Comparison of ENCODE assay signal across 11 cellular contexts in the genomic region with DNA sequence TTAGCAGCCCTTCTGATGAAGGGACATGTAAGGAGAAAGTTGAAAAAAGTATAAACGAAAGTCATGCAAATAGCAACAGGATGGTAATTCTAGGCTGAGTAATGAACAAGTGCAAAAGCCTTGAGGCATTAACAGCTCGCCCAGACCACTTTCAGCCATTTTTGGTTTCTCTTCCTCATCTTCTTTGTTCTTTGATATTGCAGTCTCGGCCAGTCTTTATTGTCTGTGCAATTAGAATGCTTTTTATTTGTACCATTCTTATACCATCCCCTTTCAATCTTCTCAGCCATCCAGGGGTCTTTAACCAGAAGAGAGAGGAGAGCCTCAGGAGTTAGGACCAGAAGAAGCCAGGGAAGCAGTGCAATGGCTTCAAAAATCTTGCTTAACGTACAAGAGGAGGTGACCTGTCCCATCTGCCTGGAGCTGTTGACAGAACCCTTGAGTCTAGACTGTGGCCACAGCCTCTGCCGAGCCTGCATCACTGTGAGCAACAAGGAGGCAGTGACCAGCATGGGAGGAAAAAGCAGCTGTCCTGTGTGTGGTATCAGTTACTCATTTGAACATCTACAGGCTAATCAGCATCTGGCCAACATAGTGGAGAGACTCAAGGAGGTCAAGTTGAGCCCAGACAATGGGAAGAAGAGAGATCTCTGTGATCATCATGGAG. TPM values are rescaled to one million over a fixed set of nuclear protein-coding genes. Genes with fewer than 3 reads are reported as not detected.
DNase-seq lines count a peak whose midpoint lies in the region; ATAC-seq and TF ChIP-seq lines count a peak whose summit lies in the region.
"Had no signal": no experiment of that assay in that cellular context is flagged by ENCODE, and none has a peak within 500 bp of the region (broad histone marks: within the 10 kb centered on the region; RNA-seq: fewer than 3 reads in every experiment).

No MANE protein-coding gene starts in this region.

- no peak for TF ChIP-seq RAD21 in SK-N-SH (IDR thresholded peaks at IDR 0.05; ENCODE audit: low read length)

- H3K9me2 ChIP-seq in SK-N-SH, result no peaks in the 10 kb centered on the region

- no peak overlapping the region for H3K4me3 ChIP-seq in SK-N-SH (ENCODE audit: low read depth in 2 of 2, low read length in 1 of 2)
- H3K4me3 ChIP-seq: Peyer's patch had no signal

- H3K27ac ChIP-seq in SK-N-SH (ENCODE audit: low read depth in 2 of 2, low read length in 1 of 2), result no peak overlapping the region

- H3K9ac ChIP-seq in SK-N-SH, result no peak overlapping the region

- H3K79me2 ChIP-seq in SK-N-SH (ENCODE audit: insufficient read depth), result no peaks in the 10 kb centered on the region

- CTCF ChIA-PET in SK-N-SH (lab: Yijun Ruan, JAX), result no interaction called here

- 9% methylated on average over 5 of the region's 5 CpGs for WGBS in SK-N-SH (ENCODE audit: low lambda C conversion rate)

- no peak overlapping the region for H2AFZ ChIP-seq in SK-N-SH (ENCODE audit: low read depth)

- POLR2A ChIA-PET in SK-N-SH (lab: Yijun Ruan, JAX), result no interaction called here

- TF ChIP-seq EP300 in SK-N-SH (IDR thresholded peaks at IDR 0.05; ENCODE audit: borderline replicate concordance in 1 of 2, low read depth in 1 of 2, low read length in 1 of 2), result no peak

- peak; percentile 95 for ATAC-seq in GM18868 (IDR thresholded peaks at IDR 0.05; ENCODE audit: unreplicated experiment)
- peak; percentile 94 for ATAC-seq in GM21786 (IDR thresholded peaks at IDR 0.05; ENCODE audit: unreplicated experiment)
- peak; percentile 89 for ATAC-seq in HG03457 (IDR thresholded peaks at IDR 0.05; ENCODE audit: unreplicated experiment)

- H3K4me1 ChIP-seq in SK-N-SH (ENCODE audit: control insufficient read depth in 1 of 2, insufficient read depth in 2 of 2, low read depth in 1 of 2, low read length in 1 of 2), result no peaks in the 10 kb centered on the region
- H3K4me1 ChIP-seq: Peyer's patch had no signal

- no peaks in the 10 kb centered on the region for H3K27me3 ChIP-seq in SK-N-SH (ENCODE audit: insufficient read depth)
- H3K27me3 ChIP-seq: Peyer's patch had no signal

- no peak overlapping the region for H3K4me2 ChIP-seq in SK-N-SH

- H3K9me3 ChIP-seq in SK-N-SH, result no peaks in the 10 kb centered on the region
- H3K9me3 ChIP-seq: Peyer's patch had no signal

- no peaks in the 10 kb centered on the region for H4K20me1 ChIP-seq in SK-N-SH (ENCODE audit: insufficient read depth)

- H3F3A ChIP-seq in SK-N-SH (replicated peaks; ENCODE audit: insufficient read depth), result no peaks in the 10 kb centered on the region

- DNase-seq in germinal center (ENCODE audit: low spot score) (peak; percentile 54), NCI-H1105 treated with DMSO at 0.1 percent for 48 hours (lab: John Stamatoyannopoulos, UW) (no peak), SK-N-SH (no peak), glomerular visceral epithelial cell (ENCODE audit: extremely low spot score) (no peak), inferior parietal cortex (ENCODE audit: extremely low spot score) (no peak)
- DNase-seq: DMS53, glutamatergic neuron, Peyer's patch had no signal

- no peak for TF ChIP-seq CTCF in SK-N-SH (IDR thresholded peaks at IDR 0.05)

- no peaks in the 10 kb centered on the region for H3K36me3 ChIP-seq in SK-N-SH (replicated peaks in 1 of 2; ENCODE audit: control insufficient read depth in 1 of 2, insufficient read depth in 2 of 2, low read length in 1 of 2)

TF ChIP-seq in SK-N-SH, 30 proteins besides CTCF, POLR2A, EP300 and RAD21:
- TF ChIP-seq GABPA (IDR thresholded peaks at IDR 0.05; ENCODE audit: low read depth) (no peak), SMC3 (IDR thresholded peaks at IDR 0.05; ENCODE audit: low read depth, low read length) (no peak), RFX5 (IDR thresholded peaks at IDR 0.05; ENCODE audit: low read length) (no peak), FOSL2 (IDR thresholded peaks at IDR 0.05; ENCODE audit: borderline replicate concordance, low read depth) (no peak), EZH2phosphoT487 (IDR thresholded peaks at IDR 0.05; ENCODE audit: borderline replicate concordance, low read depth) (no peak), NFIC (IDR thresholded peaks at IDR 0.05; ENCODE audit: borderline replicate concordance) (no peak), RXRA (IDR thresholded peaks at IDR 0.05; ENCODE audit: borderline replicate concordance, low read depth) (no peak), YY1 (IDR thresholded peaks at IDR 0.05; ENCODE audit: low read depth) (no peak), POLR2AphosphoS5 (IDR thresholded peaks at IDR 0.05; ENCODE audit: low read depth, low read length) (no peak), FOXM1 (IDR thresholded peaks at IDR 0.05; ENCODE audit: low read depth) (no peak)
- TF ChIP-seq, protein P1, sequence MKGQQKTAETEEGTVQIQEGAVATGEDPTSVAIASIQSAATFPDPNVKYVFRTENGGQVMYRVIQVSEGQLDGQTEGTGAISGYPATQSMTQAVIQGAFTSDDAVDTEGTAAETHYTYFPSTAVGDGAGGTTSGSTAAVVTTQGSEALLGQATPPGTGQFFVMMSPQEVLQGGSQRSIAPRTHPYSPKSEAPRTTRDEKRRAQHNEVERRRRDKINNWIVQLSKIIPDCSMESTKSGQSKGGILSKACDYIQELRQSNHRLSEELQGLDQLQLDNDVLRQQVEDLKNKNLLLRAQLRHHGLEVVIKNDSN (IDR thresholded peaks at IDR 0.05; ENCODE audit: borderline replicate concordance, low read depth), result no peak
- TF ChIP-seq, protein P2, sequence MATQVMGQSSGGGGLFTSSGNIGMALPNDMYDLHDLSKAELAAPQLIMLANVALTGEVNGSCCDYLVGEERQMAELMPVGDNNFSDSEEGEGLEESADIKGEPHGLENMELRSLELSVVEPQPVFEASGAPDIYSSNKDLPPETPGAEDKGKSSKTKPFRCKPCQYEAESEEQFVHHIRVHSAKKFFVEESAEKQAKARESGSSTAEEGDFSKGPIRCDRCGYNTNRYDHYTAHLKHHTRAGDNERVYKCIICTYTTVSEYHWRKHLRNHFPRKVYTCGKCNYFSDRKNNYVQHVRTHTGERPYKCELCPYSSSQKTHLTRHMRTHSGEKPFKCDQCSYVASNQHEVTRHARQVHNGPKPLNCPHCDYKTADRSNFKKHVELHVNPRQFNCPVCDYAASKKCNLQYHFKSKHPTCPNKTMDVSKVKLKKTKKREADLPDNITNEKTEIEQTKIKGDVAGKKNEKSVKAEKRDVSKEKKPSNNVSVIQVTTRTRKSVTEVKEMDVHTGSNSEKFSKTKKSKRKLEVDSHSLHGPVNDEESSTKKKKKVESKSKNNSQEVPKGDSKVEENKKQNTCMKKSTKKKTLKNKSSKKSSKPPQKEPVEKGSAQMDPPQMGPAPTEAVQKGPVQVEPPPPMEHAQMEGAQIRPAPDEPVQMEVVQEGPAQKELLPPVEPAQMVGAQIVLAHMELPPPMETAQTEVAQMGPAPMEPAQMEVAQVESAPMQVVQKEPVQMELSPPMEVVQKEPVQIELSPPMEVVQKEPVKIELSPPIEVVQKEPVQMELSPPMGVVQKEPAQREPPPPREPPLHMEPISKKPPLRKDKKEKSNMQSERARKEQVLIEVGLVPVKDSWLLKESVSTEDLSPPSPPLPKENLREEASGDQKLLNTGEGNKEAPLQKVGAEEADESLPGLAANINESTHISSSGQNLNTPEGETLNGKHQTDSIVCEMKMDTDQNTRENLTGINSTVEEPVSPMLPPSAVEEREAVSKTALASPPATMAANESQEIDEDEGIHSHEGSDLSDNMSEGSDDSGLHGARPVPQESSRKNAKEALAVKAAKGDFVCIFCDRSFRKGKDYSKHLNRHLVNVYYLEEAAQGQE (IDR thresholded peaks at IDR 0.05; ENCODE audit: low read depth, low read length), result no peak
- TF ChIP-seq, protein P3, sequence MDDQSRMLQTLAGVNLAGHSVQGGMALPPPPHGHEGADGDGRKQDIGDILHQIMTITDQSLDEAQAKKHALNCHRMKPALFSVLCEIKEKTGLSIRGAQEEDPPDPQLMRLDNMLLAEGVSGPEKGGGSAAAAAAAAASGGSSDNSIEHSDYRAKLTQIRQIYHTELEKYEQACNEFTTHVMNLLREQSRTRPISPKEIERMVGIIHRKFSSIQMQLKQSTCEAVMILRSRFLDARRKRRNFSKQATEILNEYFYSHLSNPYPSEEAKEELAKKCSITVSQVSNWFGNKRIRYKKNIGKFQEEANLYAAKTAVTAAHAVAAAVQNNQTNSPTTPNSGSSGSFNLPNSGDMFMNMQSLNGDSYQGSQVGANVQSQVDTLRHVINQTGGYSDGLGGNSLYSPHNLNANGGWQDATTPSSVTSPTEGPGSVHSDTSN (IDR thresholded peaks at IDR 0.05), result no peak

RNA-seq across cellular contexts. Expression of a gene that starts 7.3 kb away (rescaled TPM):
- 3.2 and 4.6 TPM in 2 replicates for polyA plus RNA-seq in SK-N-SH (2012; rRNA removed)
- 3.9 and 4.2 TPM in 2 replicates for polyA plus RNA-seq in SK-N-SH (2012; cell fraction: cytosol; rRNA removed)
- polyA plus RNA-seq in SK-N-SH (2012; cell fraction: nucleus; rRNA removed), result 2.9 and 6.8 TPM in 2 replicates

RNA-seq across cellular contexts. Expression of a gene that starts 35.7 kb away (rescaled TPM):
- 0.46 and 0.94 TPM in 2 replicates for polyA plus RNA-seq in SK-N-SH (2012; rRNA removed)
- polyA plus RNA-seq in SK-N-SH (2012; cell fraction: cytosol; rRNA removed), result 0.51 and 0.66 TPM in 2 replicates
- polyA plus RNA-seq in SK-N-SH (2012; cell fraction: nucleus; rRNA removed), result 0.54 and 0.77 TPM in 2 replicates

RNA-seq across cellular contexts. Expression of a gene that starts 51.4 kb away (rescaled TPM):
- not detected in 2 replicates for polyA plus RNA-seq in SK-N-SH (2012; rRNA removed)
- not detected in 2 replicates for polyA plus RNA-seq in SK-N-SH (2012; cell fraction: cytosol; rRNA removed)
- not detected in 2 replicates for polyA plus RNA-seq in SK-N-SH (2012; cell fraction: nucleus; rRNA removed)

RNA-seq across cellular contexts. Expression of a gene that starts 52.8 kb away (rescaled TPM):
- polyA plus RNA-seq in SK-N-SH (2012; rRNA removed), result 22.9 and 29.4 TPM in 2 replicates
- polyA plus RNA-seq in SK-N-SH (2012; cell fraction: cytosol; rRNA removed), result 25.9 and 27.1 TPM in 2 replicates
- 19.6 and 26.8 TPM in 2 replicates for polyA plus RNA-seq in SK-N-SH (2012; cell fraction: nucleus; rRNA removed)

RNA-seq across cellular contexts. Expression of a gene that starts 57.5 kb away (rescaled TPM):
- polyA plus RNA-seq in SK-N-SH (2012; rRNA removed), result 47.1 and 80.4 TPM in 2 replicates
- 45.7 and 47.7 TPM in 2 replicates for polyA plus RNA-seq in SK-N-SH (2012; cell fraction: cytosol; rRNA removed)
- 118 and 211 TPM in 2 replicates for polyA plus RNA-seq in SK-N-SH (2012; cell fraction: nucleus; rRNA removed)
